ENCODE assay signal across 1 cellular context in the genomic region with DNA sequence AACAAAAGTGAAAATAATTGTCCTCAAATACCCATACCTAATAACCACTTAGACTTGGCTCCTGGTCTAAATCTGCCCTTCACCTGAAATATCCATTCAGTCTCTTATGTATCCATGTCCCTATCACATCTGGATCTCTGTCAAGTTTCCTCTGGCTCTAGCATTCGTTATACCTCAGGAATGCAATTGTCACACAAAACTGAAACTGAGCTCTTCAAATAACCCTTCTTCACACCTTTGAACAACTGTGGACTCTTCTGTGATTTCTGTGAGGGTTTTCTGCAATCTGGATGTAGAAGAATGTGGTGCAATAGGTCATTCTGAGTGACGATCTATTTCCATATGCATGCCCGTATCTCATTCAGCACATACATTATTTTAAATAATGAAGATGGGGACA.
TF ChIP-seq lines count a peak whose summit lies in the region.

No MANE protein-coding gene starts in this region.

TF ChIP-seq in SK-N-SH treated with all-trans-retinoic acid at 6 μM for 48 hours, 23 proteins besides CTCF, POLR2A, EP300 and RAD21 (continued from another document):
- TF ChIP-seq ZNF565 (CRISPR knock-in tag; conservative IDR thresholded peaks at IDR 0.05; ENCODE audit: low read depth), result no peak
- TF ChIP-seq ISL1 (CRISPR knock-in tag; IDR thresholded peaks at IDR 0.05), result no peak
- TF ChIP-seq, protein P1, sequence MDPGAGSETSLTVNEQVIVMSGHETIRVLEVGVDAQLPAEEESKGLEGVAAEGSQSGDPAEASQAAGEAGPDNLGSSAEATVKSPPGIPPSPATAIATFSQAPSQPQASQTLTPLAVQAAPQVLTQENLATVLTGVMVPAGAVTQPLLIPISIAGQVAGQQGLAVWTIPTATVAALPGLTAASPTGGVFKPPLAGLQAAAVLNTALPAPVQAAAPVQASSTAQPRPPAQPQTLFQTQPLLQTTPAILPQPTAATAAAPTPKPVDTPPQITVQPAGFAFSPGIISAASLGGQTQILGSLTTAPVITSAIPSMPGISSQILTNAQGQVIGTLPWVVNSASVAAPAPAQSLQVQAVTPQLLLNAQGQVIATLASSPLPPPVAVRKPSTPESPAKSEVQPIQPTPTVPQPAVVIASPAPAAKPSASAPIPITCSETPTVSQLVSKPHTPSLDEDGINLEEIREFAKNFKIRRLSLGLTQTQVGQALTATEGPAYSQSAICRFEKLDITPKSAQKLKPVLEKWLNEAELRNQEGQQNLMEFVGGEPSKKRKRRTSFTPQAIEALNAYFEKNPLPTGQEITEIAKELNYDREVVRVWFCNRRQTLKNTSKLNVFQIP (CRISPR knock-in tag; IDR thresholded peaks at IDR 0.05; ENCODE audit: borderline replicate concordance, low read depth), result no peak
TF ChIP-seq in SK-N-SH treated with all-trans-retinoic acid at 6 μM for 48 hours: peak in this region for 0.
